Comparison of ENCODE assay signal across 8 cellular contexts in the genomic region with DNA sequence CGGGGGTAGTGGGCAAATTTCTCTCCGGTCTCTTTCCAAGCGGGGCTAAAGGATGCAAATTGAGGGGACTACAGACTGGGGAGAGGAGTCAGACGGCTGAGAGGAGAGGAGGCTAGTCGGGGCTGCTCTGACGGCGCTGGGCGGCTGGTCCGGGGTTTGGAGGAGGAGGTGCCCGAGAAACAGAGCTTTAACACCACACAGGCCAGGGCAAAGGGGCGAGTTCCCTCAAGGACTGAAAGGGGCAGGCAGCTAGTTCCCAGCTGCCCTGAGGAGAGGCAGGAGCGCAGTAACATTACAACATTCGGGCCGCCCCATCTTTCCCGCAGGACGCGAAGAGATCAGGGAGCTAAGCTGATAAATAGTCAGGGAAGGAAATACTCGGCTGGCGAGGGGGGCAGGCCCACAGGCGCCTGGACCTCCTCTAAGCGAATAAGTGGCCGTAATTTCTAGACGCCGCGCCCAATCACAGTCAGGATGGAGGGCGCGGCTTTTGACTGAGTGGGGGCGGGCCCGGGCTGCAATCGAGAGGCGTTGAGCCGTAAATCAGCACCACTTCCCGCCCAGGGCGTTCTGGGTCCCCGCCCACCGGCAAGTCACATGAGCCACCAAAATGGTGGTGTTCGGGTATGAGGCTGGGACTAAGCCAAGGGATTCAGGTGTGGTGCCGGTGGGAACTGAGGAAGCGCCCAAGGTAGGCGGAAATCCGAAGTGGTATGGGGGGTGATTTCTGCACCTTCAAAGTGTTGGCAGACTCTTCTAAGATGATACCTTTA. TPM values are rescaled to one million over a fixed set of nuclear protein-coding genes. Genes with fewer than 3 reads are reported as not detected.
DNase-seq lines count a peak whose midpoint lies in the region; ATAC-seq, FAIRE-seq and TF ChIP-seq lines count a peak whose summit lies in the region.

TSS of gene TMEM126B (plus strand) at position 596 of the 773 bp plus-strand sequence. CDS start at position 611, 15 bp downstream.

- H3K4me3 ChIP-seq in body of pancreas (peak within 1 kb of the TSS; percentile 64 to 73), gastrocnemius medialis (peak within 1 kb of the TSS; percentile 69 to 99 (median 86))

- H3K27me3 ChIP-seq in body of pancreas, result no peaks in the 10 kb centered on the region
- no peaks in the 10 kb centered on the region for H3K27me3 ChIP-seq in gastrocnemius medialis

- FAIRE-seq in TTC549 (lab: Jason Lieb, UNC), result peak; percentile 97

- peak within 1 kb of the TSS; percentile 66 for H3K27ac ChIP-seq in 22Rv1
- H3K27ac ChIP-seq in body of pancreas, result peak within 1 kb of the TSS; percentile 83 to 89 (median 86)
- peak within 1 kb of the TSS; percentile 90 to 98 (median 95) for H3K27ac ChIP-seq in gastrocnemius medialis

- intact Hi-C loops in body of pancreas (cut with DNase I) (no loop called here), gastrocnemius medialis (cut with DNase I; ENCODE audit: low total_unique reads) (loop anchor here (1.0 to 5.0 kb wide), 5 partner anchors 37 to 1044 kb away; partner anchors contain the start of genes CCDC89, CREBZF, HIKESHI and ME3)

- ATAC-seq in GM18520 (IDR thresholded peaks at IDR 0.05; ENCODE audit: unreplicated experiment) (peak; percentile 100), HG03064 (IDR thresholded peaks at IDR 0.05; ENCODE audit: low read depth, unreplicated experiment) (peak; percentile 99), body of pancreas (peak; percentile 99), gastrocnemius medialis (peak; percentile 91 to 93)

- H3K9me3 ChIP-seq in body of pancreas, result no peaks in the 10 kb centered on the region
- H3K9me3 ChIP-seq in gastrocnemius medialis, result no peaks in the 10 kb centered on the region

- WGBS in body of pancreas, 2 donors, result 0% methylated on average over 38 to 41 of the region's 41 CpGs

- H3K36me3 ChIP-seq in body of pancreas (replicated peaks in 1 of 2; ENCODE audit: insufficient read depth in 1 of 2, low read depth in 2 of 2), result no peaks in the 10 kb centered on the region
- peaks cover 0 to 10% of the 10 kb centered on the region in 2 donors for H3K36me3 ChIP-seq in gastrocnemius medialis

- H3K4me1 ChIP-seq in body of pancreas, result peaks cover 27% of the 10 kb centered on the region
- peaks cover 28 to 33% of the 10 kb centered on the region in 2 donors for H3K4me1 ChIP-seq in gastrocnemius medialis

- TF ChIP-seq POLR2A in body of pancreas (IDR thresholded peaks at IDR 0.05) (peak; percentile 69 to 94 (median 92)), gastrocnemius medialis (IDR thresholded peaks at IDR 0.05) (peak; percentile 86 to 92)

- peak; percentile 95 for DNase-seq in NCI-H2107 treated with DMSO at 0.1 percent for 48 hours (lab: John Stamatoyannopoulos, UW; ENCODE audit: unreplicated experiment)
- peak; percentile 97 to 99 (median 98) for DNase-seq in body of pancreas
- DNase-seq in iPS DF 19.7 (ENCODE audit: low read depth, low spot score), result peak; percentile 85
- DNase-seq in gastrocnemius medialis, result peak; percentile 98

- in situ Hi-C loops in gastrocnemius medialis (cut with MboI; ENCODE audit: low sequenced_read_pairs in 4 of 4), result loop anchor here in 1 of 4 donors (25.0 kb wide), 1 partner anchor 434 kb away; the partner anchor contains the start of gene PICALM

- TF ChIP-seq CTCF in 22Rv1 (IDR thresholded peaks at IDR 0.05) (no peak), body of pancreas (IDR thresholded peaks at IDR 0.05) (no peak), gastrocnemius medialis (IDR thresholded peaks at IDR 0.05 in 4 of 5, conservative IDR thresholded peaks at IDR 0.05 in 1 of 5) (no peak)

RNA-seq across cellular contexts. Expression of gene TMEM126B, which starts in this region (rescaled TPM):
- total RNA-seq in body of pancreas (10 to 100 TPM; 15.2 to 23.3 TPM), gastrocnemius medialis (10 to 100 TPM; 13.6 to 38.6 (median 28.6) TPM)

Comparison
In these comparisons a context has a peak if more than half of its experiments do, and no peak if none do; other contexts are left out.
1. Peak in every context shown above with its lines: DNase-seq, ATAC-seq, H3K4me3 ChIP-seq and H3K27ac ChIP-seq.